Comparison of ENCODE assay signal across 1 cellular context in the genomic region with DNA sequence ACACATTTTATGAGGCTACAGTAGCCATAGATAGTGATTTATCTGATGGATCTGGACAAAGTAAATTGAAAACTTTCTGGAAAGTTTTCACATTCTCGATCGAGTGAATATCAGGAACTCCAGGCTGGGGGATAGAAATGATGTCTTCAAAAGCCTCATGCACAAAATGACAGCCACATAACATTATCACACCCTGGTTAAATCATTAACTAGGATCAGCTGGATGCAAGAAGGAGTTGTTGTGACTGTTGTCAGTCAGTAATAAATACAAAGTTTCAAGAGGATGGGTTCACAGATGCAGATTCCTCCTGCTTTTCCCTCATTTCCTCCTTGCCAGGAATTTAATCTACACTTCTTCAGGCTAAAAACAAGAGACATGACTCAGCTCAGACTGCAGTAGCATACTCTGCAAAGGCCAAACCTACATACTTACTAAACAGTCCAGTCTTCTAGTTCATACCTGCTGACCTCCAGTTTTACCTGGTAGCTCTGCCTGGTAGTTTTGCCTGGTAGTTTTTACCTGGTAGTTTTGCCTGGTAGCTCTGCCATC.
TF ChIP-seq lines count a peak whose summit lies in the region.

No MANE protein-coding gene starts in this region.

TF ChIP-seq in SK-N-SH, 30 proteins besides CTCF, POLR2A, EP300 and RAD21:
- TF ChIP-seq, protein P1, sequence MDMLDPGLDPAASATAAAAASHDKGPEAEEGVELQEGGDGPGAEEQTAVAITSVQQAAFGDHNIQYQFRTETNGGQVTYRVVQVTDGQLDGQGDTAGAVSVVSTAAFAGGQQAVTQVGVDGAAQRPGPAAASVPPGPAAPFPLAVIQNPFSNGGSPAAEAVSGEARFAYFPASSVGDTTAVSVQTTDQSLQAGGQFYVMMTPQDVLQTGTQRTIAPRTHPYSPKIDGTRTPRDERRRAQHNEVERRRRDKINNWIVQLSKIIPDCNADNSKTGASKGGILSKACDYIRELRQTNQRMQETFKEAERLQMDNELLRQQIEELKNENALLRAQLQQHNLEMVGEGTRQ (IDR thresholded peaks at IDR 0.05; ENCODE audit: borderline replicate concordance, low read depth, low read length) = no peak
- TF ChIP-seq EZH2phosphoT487 (IDR thresholded peaks at IDR 0.05; ENCODE audit: borderline replicate concordance, low read depth) (no peak), FOSL2 (IDR thresholded peaks at IDR 0.05; ENCODE audit: borderline replicate concordance, low read depth) (no peak)
